9 cellular contexts compared by ENCODE assay signal in genomic region chr14:67704484-67705089, GRCh38. TPM values are rescaled to one million over a fixed set of nuclear protein-coding genes. Genes with fewer than 3 reads are reported as not detected.
DNase-seq lines count a peak whose midpoint lies in the region; ATAC-seq and TF ChIP-seq lines count a peak whose summit lies in the region.
"Had no signal": no experiment of that assay in that cellular context is flagged by ENCODE, and none has a peak within 500 bp of the region (broad histone marks: within the 10 kb centered on the region; RNA-seq: fewer than 3 reads in every experiment).

No MANE protein-coding gene starts in this region.

- TF ChIP-seq CTCF in HFFc6 (IDR thresholded peaks at IDR 0.05), result peak; percentile 79

- H3K14ac ChIP-seq in trophoblast cell (ENCODE audit: low read length), result no peak overlapping the region

- no peaks in the 10 kb centered on the region for H3K9me3 ChIP-seq in trophoblast cell (ENCODE audit: insufficient read depth, low read depth, low read length)

- ATAC-seq in activated T-cell treated with anti-CD3 and anti-CD28 coated beads, Interleukin-2, amount 50 U/mL, for 72 hours (replicated peaks in 1 of 2), result peak; percentile 69 to 80
- ATAC-seq in HG03439 (IDR thresholded peaks at IDR 0.05; ENCODE audit: unreplicated experiment) (no peak), HG03521 (IDR thresholded peaks at IDR 0.05; ENCODE audit: unreplicated experiment) (no peak)

- no peak overlapping the region for H3K4me3 ChIP-seq in trophoblast cell (ENCODE audit: low read depth, low read length)

- WGBS in trophoblast cell (ENCODE audit: extremely low coverage, insufficient coverage, insufficient read length), result no CpG with 5 or more reads among the region's 3 CpGs

- no peak overlapping the region for H2AFZ ChIP-seq in trophoblast cell (ENCODE audit: insufficient read depth, low read length, poor library complexity)

- H3K27ac Mint-ChIP-seq in HFFc6, result no peak overlapping the region
- H3K27ac Mint-ChIP-seq in activated T-cell treated with anti-CD3 and anti-CD28 coated beads, Interleukin-2, amount 50 U/mL, for 72 hours, result no peak overlapping the region

- no peak overlapping the region for H4K12ac ChIP-seq in trophoblast cell (ENCODE audit: low read depth, low read length)

- H3K4me2 ChIP-seq in trophoblast cell (ENCODE audit: low read length), result no peak overlapping the region

- H3K4me1 Mint-ChIP-seq in HFFc6 (ENCODE audit: low read depth), result no peaks in the 10 kb centered on the region
- H3K4me1 Mint-ChIP-seq in activated T-cell treated with anti-CD3 and anti-CD28 coated beads, Interleukin-2, amount 50 U/mL, for 72 hours (ENCODE audit: low read depth), result peaks cover 13% of the 10 kb centered on the region

- H3K79me2 ChIP-seq in trophoblast cell (ENCODE audit: control insufficient read depth, insufficient read depth, low read length, poor library complexity), result no peaks in the 10 kb centered on the region

- H3K27ac ChIP-seq in trophoblast cell (ENCODE audit: low read depth, low read length), result no peak overlapping the region

- no peak overlapping the region for H2BK12ac ChIP-seq in trophoblast cell (ENCODE audit: low read length)

- H3K27me3 Mint-ChIP-seq in HFFc6 (ENCODE audit: insufficient read depth), result no peaks in the 10 kb centered on the region
- H3K27me3 Mint-ChIP-seq in activated T-cell treated with anti-CD3 and anti-CD28 coated beads, Interleukin-2, amount 50 U/mL, for 72 hours (ENCODE audit: low read depth), result peaks cover 11% of the 10 kb centered on the region

- H3K9me3 Mint-ChIP-seq in HFFc6, result peaks cover 3% of the 10 kb centered on the region
- H3K9me3 Mint-ChIP-seq in activated T-cell treated with anti-CD3 and anti-CD28 coated beads, Interleukin-2, amount 50 U/mL, for 72 hours, result no peaks in the 10 kb centered on the region

- DNase-seq in DMS53 (lab: John Stamatoyannopoulos, UW), result peak; percentile 72
- peak; percentile 43 for DNase-seq in HFFc6
- peak; percentile 63 to 84 for DNase-seq in NCI-H524 (lab: John Stamatoyannopoulos, UW)
- peak; percentile 39 to 44 for DNase-seq in activated T-cell treated with anti-CD3 and anti-CD28 coated beads, Interleukin-2, amount 50 U/mL, for 72 hours
- DNase-seq in glomerular endothelial cell (ENCODE audit: extremely low read depth, low read depth, low spot score), result peak; percentile 36
- peak; percentile 31 to 76 for DNase-seq in trophoblast cell

- H4K91ac ChIP-seq in trophoblast cell (ENCODE audit: low read depth, low read length), result no peak overlapping the region

- H3K4me3 Mint-ChIP-seq in HFFc6, result no peak overlapping the region
- no peak overlapping the region for H3K4me3 Mint-ChIP-seq in activated T-cell treated with anti-CD3 and anti-CD28 coated beads, Interleukin-2, amount 50 U/mL, for 72 hours

- no peak overlapping the region for H3K4ac ChIP-seq in trophoblast cell (ENCODE audit: low read depth, low read length)

- H3K36me3 ChIP-seq in trophoblast cell (ENCODE audit: control insufficient read depth in 1 of 2, insufficient read depth in 2 of 2, low read length in 2 of 2), result no peaks in the 10 kb centered on the region

- no peak overlapping the region for H3K23ac ChIP-seq in trophoblast cell (ENCODE audit: low read length)

- H2BK5ac ChIP-seq in trophoblast cell (ENCODE audit: low read depth, low read length, poor library complexity), result no peak overlapping the region

- H2AK5ac ChIP-seq in trophoblast cell (ENCODE audit: low read length), result no peak overlapping the region

- H3K4me1 ChIP-seq in trophoblast cell (ENCODE audit: control insufficient read depth in 1 of 2, insufficient read depth in 2 of 2, low read length in 2 of 2), result no peaks in the 10 kb centered on the region

- no peak overlapping the region for H2BK120ac ChIP-seq in trophoblast cell (ENCODE audit: insufficient read depth, low read length, poor library complexity)

- no peak overlapping the region for H4K8ac ChIP-seq in trophoblast cell (ENCODE audit: low read depth, low read length)

- H3K79me1 ChIP-seq in trophoblast cell (ENCODE audit: low read length), result no peaks in the 10 kb centered on the region

- H3K36me3 Mint-ChIP-seq in HFFc6 (ENCODE audit: low read depth), result peaks cover 2% of the 10 kb centered on the region; the same call in 1 of the 2 replicates
- H3K36me3 Mint-ChIP-seq in activated T-cell treated with anti-CD3 and anti-CD28 coated beads, Interleukin-2, amount 50 U/mL, for 72 hours (ENCODE audit: insufficient read depth in 2 of 2), result no peaks in the 10 kb centered on the region

- H3K9ac ChIP-seq in trophoblast cell (ENCODE audit: low read length), result no peak overlapping the region

- no peaks in the 10 kb centered on the region for H3K27me3 ChIP-seq in trophoblast cell (ENCODE audit: insufficient read depth, low read length)

- H3K18ac ChIP-seq in trophoblast cell (ENCODE audit: low read length), result no peak overlapping the region

RNA-seq across cellular contexts. Expression of gene RDH12, which starts 2.9 kb away (rescaled TPM):
- not detected for total RNA-seq in HFFc6 (2021; fragmentation: NEBNext Ultra II Directional; extraction: Animal tissue kit (Norgen Biotek cat#: 25700))
- total RNA-seq in activated T-cell treated with anti-CD3 and anti-CD28 coated beads, Interleukin-2, amount 50 U/mL, for 72 hours, result not detected
- not detected in 2 replicates for total RNA-seq in glomerular endothelial cell
- 0.01 TPM in 1 of 2 replicates, not detected in the other for polyA plus RNA-seq in trophoblast cell (2013)
- total RNA-seq: activated CD8-positive, alpha-beta memory T cell treated with anti-CD3 and anti-CD28 coated beads for 36 hours had no signal

RNA-seq across cellular contexts. Expression of gene RDH11, which starts 9.0 kb away (rescaled TPM):
- total RNA-seq in HFFc6 (2021; fragmentation: NEBNext Ultra II Directional; extraction: Animal tissue kit (Norgen Biotek cat#: 25700)), result 10 to 100 TPM; 46.1 to 51.9 (median 49.6) TPM
- total RNA-seq in activated T-cell treated with anti-CD3 and anti-CD28 coated beads, Interleukin-2, amount 50 U/mL, for 72 hours, result 10 to 100 TPM; 47.4 to 49.9 TPM
- 65.3 and 74.7 TPM in 2 replicates for total RNA-seq in glomerular endothelial cell
- 113 and 115 TPM in 2 replicates for polyA plus RNA-seq in trophoblast cell (2013)

RNA-seq across cellular contexts. Expression of gene VTI1B, which starts 30.2 kb away (rescaled TPM):
- 100 to 1,000 TPM; 154 to 178 (median 156) TPM for total RNA-seq in HFFc6 (2021; fragmentation: NEBNext Ultra II Directional; extraction: Animal tissue kit (Norgen Biotek cat#: 25700))
- total RNA-seq in activated T-cell treated with anti-CD3 and anti-CD28 coated beads, Interleukin-2, amount 50 U/mL, for 72 hours, result 10 to 100 TPM; 65.7 to 71.3 TPM
- total RNA-seq in glomerular endothelial cell, result 49.4 and 50.7 TPM in 2 replicates
- polyA plus RNA-seq in trophoblast cell (2013), result 67.8 and 70.6 TPM in 2 replicates

Comparison
In these comparisons a context has a peak if more than half of its experiments do, and no peak if none do; other contexts are left out.
1. ATAC-seq: peak in activated T-cell treated with anti-CD3 and anti-CD28 coated beads, Interleukin-2, amount 50 U/mL, for 72 hours (2 of 2); none in HG03439 (single experiment) and HG03521 (single experiment).
2. Peak in every context shown above with its lines, with median percentiles within 50 percentile points of each other: DNase-seq.